In the genomic region with DNA sequence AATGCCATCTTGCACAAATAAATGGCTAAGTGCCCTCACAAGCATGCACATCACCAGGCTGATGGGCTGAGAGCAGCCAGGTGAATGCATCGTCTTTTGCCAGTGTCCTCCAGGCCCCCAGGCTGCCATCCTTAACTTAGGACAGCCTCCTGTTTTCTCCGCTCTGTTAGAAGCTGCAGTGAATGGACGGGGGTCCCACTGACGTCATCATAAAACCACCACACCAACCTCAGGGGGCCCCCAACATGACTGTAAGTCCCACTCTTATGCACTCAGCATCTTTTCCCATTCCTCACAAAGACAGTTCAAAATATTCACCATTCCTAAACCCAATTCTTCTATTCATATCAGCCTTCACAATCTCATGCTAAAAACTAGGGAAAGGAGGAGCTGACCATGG, we compare ENCODE assay signal across 1 cellular context.
TF ChIP-seq lines count a peak whose summit lies in the region.

No MANE protein-coding gene starts in this region.

TF ChIP-seq in HepG2, 621 proteins besides CTCF, POLR2A, EP300 and RAD21:
- peak; percentile 91 for TF ChIP-seq ATF7 (IDR thresholded peaks at IDR 0.05)
- no peak for TF ChIP-seq ATF7 (CRISPR knock-in tag; IDR thresholded peaks at IDR 0.05)
- TF ChIP-seq SRSF4 (IDR thresholded peaks at IDR 0.05; ENCODE audit: low read depth, low read length, poor library complexity, severe bottlenecking): no peak
- TF ChIP-seq, protein P1, sequence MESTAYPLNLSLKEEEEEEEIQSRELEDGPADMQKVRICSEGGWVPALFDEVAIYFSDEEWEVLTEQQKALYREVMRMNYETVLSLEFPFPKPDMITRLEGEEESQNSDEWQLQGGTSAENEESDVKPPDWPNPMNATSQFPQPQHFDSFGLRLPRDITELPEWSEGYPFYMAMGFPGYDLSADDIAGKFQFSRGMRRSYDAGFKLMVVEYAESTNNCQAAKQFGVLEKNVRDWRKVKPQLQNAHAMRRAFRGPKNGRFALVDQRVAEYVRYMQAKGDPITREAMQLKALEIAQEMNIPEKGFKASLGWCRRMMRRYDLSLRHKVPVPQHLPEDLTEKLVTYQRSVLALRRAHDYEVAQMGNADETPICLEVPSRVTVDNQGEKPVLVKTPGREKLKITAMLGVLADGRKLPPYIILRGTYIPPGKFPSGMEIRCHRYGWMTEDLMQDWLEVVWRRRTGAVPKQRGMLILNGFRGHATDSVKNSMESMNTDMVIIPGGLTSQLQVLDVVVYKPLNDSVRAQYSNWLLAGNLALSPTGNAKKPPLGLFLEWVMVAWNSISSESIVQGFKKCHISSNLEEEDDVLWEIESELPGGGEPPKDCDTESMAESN (CRISPR knock-in tag; conservative IDR thresholded peaks at IDR 0.05): no peak
- TF ChIP-seq CREB1 (IDR thresholded peaks at IDR 0.05): peak; percentile 90
- TF ChIP-seq CREB1 (CRISPR knock-in tag; IDR thresholded peaks at IDR 0.05): no peak
